Comparison of ENCODE assay signal across 1 cellular context in the genomic region with DNA sequence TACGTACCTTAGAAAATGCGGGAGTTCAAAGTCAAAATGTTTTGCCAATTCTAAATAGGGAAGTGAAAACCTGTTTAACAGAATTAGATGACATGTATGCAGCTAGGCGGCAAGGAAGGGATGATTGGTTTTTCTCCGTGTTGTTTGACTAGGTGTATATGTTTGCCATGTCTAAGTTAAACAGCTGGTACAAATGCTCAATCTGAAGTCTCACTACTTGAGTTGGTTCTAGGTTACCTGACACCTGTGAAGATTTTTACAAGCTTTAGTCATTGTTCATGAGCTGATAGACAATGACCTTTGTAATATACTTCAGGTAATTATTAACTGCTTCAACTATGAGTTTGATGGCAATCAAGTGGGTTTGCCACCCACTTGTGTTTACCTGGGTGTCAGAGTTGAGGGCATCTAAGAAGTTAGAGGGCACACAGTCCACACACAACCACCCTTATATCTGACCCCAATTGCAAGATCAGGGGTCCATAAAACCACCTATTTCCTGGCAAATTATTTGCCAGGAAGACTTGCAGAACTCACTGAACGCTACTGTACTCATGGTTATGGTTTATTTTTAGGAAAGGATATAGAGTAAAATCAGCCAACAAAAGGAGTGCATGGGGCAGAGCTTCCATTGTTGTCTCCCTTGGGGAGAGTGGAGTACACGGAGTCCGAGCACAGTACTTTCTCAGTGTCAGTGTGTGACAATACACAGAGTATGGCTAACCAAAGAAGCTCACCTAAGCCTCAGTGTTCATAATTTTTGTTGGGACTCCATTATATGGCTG.
TF ChIP-seq lines count a peak whose summit lies in the region.

No MANE protein-coding gene starts in this region.

TF ChIP-seq in HepG2, 621 proteins besides CTCF, POLR2A, EP300 and RAD21 (continued from another document and continues in another):
- TF ChIP-seq, protein P1, sequence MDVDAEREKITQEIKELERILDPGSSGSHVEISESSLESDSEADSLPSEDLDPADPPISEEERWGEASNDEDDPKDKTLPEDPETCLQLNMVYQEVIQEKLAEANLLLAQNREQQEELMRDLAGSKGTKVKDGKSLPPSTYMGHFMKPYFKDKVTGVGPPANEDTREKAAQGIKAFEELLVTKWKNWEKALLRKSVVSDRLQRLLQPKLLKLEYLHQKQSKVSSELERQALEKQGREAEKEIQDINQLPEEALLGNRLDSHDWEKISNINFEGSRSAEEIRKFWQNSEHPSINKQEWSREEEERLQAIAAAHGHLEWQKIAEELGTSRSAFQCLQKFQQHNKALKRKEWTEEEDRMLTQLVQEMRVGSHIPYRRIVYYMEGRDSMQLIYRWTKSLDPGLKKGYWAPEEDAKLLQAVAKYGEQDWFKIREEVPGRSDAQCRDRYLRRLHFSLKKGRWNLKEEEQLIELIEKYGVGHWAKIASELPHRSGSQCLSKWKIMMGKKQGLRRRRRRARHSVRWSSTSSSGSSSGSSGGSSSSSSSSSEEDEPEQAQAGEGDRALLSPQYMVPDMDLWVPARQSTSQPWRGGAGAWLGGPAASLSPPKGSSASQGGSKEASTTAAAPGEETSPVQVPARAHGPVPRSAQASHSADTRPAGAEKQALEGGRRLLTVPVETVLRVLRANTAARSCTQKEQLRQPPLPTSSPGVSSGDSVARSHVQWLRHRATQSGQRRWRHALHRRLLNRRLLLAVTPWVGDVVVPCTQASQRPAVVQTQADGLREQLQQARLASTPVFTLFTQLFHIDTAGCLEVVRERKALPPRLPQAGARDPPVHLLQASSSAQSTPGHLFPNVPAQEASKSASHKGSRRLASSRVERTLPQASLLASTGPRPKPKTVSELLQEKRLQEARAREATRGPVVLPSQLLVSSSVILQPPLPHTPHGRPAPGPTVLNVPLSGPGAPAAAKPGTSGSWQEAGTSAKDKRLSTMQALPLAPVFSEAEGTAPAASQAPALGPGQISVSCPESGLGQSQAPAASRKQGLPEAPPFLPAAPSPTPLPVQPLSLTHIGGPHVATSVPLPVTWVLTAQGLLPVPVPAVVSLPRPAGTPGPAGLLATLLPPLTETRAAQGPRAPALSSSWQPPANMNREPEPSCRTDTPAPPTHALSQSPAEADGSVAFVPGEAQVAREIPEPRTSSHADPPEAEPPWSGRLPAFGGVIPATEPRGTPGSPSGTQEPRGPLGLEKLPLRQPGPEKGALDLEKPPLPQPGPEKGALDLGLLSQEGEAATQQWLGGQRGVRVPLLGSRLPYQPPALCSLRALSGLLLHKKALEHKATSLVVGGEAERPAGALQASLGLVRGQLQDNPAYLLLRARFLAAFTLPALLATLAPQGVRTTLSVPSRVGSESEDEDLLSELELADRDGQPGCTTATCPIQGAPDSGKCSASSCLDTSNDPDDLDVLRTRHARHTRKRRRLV (CRISPR knock-in tag; IDR thresholded peaks at IDR 0.05), result no peak
- TF ChIP-seq GATA4 (IDR thresholded peaks at IDR 0.05; ENCODE audit: borderline replicate concordance, low read depth), result no peak
- no peak for TF ChIP-seq U2AF1 (optimal IDR thresholded peaks at IDR 0.05; ENCODE audit: low read depth, low read length)
- TF ChIP-seq NFIC (IDR thresholded peaks at IDR 0.05; ENCODE audit: low read length), result 0 out of 2 replicates have a peak, but pooled peaks have one; percentile 18
- no peak for TF ChIP-seq DR1 (CRISPR knock-in tag; IDR thresholded peaks at IDR 0.05)
- TF ChIP-seq, protein P2, sequence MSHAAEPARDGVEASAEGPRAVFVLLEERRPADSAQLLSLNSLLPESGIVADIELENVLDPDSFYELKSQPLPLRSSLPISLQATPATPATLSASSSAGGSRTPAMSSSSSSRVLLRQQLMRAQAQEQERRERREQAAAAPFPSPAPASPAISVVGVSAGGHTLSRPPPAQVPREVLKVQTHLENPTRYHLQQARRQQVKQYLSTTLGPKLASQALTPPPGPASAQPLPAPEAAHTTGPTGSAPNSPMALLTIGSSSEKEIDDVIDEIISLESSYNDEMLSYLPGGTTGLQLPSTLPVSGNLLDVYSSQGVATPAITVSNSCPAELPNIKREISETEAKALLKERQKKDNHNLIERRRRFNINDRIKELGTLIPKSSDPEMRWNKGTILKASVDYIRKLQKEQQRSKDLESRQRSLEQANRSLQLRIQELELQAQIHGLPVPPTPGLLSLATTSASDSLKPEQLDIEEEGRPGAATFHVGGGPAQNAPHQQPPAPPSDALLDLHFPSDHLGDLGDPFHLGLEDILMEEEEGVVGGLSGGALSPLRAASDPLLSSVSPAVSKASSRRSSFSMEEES (CRISPR knock-in tag; IDR thresholded peaks at IDR 0.05), result no peak
- TF ChIP-seq ZNF160 (CRISPR knock-in tag; IDR thresholded peaks at IDR 0.05), result no peak
- no peak for TF ChIP-seq ZNF75D (CRISPR knock-in tag; IDR thresholded peaks at IDR 0.05; ENCODE audit: borderline replicate concordance)
- no peak for TF ChIP-seq ZNF230 (CRISPR knock-in tag; IDR thresholded peaks at IDR 0.05)
- TF ChIP-seq MIXL1 (CRISPR knock-in tag; IDR thresholded peaks at IDR 0.05), result peak; percentile 37; the same call in 1 of the 2 replicates
- 0 out of 2 replicates have a peak, but pooled peaks have one; percentile 35 for TF ChIP-seq MED1 (CRISPR knock-in tag; IDR thresholded peaks at IDR 0.05)
- TF ChIP-seq HNF4A (CRISPR knock-in tag; IDR thresholded peaks at IDR 0.05), result peak; percentile 34; the same call in 1 of the 2 replicates
- TF ChIP-seq ZNF317 (CRISPR knock-in tag; IDR thresholded peaks at IDR 0.05), result 0 out of 2 replicates have a peak, but pooled peaks have one; percentile 44
- TF ChIP-seq, protein P3, sequence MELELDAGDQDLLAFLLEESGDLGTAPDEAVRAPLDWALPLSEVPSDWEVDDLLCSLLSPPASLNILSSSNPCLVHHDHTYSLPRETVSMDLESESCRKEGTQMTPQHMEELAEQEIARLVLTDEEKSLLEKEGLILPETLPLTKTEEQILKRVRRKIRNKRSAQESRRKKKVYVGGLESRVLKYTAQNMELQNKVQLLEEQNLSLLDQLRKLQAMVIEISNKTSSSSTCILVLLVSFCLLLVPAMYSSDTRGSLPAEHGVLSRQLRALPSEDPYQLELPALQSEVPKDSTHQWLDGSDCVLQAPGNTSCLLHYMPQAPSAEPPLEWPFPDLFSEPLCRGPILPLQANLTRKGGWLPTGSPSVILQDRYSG (CRISPR knock-in tag; IDR thresholded peaks at IDR 0.05), result no peak
- no peak for TF ChIP-seq JDP2 (CRISPR knock-in tag; IDR thresholded peaks at IDR 0.05; ENCODE audit: borderline replicate concordance)
- TF ChIP-seq SIX4 (CRISPR knock-in tag; IDR thresholded peaks at IDR 0.05), result peak; percentile 68; the same call in 1 of the 2 replicates
- TF ChIP-seq, protein P4, sequence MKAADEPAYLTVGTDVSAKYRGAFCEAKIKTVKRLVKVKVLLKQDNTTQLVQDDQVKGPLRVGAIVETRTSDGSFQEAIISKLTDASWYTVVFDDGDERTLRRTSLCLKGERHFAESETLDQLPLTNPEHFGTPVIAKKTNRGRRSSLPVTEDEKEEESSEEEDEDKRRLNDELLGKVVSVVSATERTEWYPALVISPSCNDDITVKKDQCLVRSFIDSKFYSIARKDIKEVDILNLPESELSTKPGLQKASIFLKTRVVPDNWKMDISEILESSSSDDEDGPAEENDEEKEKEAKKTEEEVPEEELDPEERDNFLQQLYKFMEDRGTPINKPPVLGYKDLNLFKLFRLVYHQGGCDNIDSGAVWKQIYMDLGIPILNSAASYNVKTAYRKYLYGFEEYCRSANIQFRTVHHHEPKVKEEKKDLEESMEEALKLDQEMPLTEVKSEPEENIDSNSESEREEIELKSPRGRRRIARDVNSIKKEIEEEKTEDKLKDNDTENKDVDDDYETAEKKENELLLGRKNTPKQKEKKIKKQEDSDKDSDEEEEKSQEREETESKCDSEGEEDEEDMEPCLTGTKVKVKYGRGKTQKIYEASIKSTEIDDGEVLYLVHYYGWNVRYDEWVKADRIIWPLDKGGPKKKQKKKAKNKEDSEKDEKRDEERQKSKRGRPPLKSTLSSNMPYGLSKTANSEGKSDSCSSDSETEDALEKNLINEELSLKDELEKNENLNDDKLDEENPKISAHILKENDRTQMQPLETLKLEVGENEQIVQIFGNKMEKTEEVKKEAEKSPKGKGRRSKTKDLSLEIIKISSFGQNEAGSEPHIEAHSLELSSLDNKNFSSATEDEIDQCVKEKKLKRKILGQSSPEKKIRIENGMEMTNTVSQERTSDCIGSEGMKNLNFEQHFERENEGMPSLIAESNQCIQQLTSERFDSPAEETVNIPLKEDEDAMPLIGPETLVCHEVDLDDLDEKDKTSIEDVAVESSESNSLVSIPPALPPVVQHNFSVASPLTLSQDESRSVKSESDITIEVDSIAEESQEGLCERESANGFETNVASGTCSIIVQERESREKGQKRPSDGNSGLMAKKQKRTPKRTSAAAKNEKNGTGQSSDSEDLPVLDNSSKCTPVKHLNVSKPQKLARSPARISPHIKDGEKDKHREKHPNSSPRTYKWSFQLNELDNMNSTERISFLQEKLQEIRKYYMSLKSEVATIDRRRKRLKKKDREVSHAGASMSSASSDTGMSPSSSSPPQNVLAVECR (CRISPR knock-in tag; IDR thresholded peaks at IDR 0.05; ENCODE audit: borderline replicate concordance), result no peak; the same call in 1 of the 2 replicates
- peak; percentile 96 for TF ChIP-seq SOX5 (CRISPR knock-in tag; IDR thresholded peaks at IDR 0.05; ENCODE audit: borderline replicate concordance)
- 0 out of 2 replicates have a peak, but pooled peaks have one; percentile 32 for TF ChIP-seq RXRB (CRISPR knock-in tag; IDR thresholded peaks at IDR 0.05; ENCODE audit: borderline replicate concordance)
- no peak for TF ChIP-seq SOX6 (IDR thresholded peaks at IDR 0.05)
- TF ChIP-seq SOX6 (CRISPR knock-in tag; IDR thresholded peaks at IDR 0.05), result peak; percentile 95
- TF ChIP-seq CCAR2 (optimal IDR thresholded peaks at IDR 0.05; ENCODE audit: low read depth, low read length), result no peak
- TF ChIP-seq FOXP1 (IDR thresholded peaks at IDR 0.05), result no peak
- TF ChIP-seq FOXP1 (CRISPR knock-in tag; IDR thresholded peaks at IDR 0.05), result peak; percentile 75
- no peak for TF ChIP-seq FOXM1 (CRISPR knock-in tag; IDR thresholded peaks at IDR 0.05)
- TF ChIP-seq, protein P5, sequence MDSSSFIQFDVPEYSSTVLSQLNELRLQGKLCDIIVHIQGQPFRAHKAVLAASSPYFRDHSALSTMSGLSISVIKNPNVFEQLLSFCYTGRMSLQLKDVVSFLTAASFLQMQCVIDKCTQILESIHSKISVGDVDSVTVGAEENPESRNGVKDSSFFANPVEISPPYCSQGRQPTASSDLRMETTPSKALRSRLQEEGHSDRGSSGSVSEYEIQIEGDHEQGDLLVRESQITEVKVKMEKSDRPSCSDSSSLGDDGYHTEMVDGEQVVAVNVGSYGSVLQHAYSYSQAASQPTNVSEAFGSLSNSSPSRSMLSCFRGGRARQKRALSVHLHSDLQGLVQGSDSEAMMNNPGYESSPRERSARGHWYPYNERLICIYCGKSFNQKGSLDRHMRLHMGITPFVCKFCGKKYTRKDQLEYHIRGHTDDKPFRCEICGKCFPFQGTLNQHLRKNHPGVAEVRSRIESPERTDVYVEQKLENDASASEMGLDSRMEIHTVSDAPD (CRISPR knock-in tag; IDR thresholded peaks at IDR 0.05), result peak; percentile 22; the same call in 1 of the 2 replicates
- TF ChIP-seq ZBTB38 (CRISPR knock-in tag; IDR thresholded peaks at IDR 0.05), result no peak
- TF ChIP-seq, protein P6, sequence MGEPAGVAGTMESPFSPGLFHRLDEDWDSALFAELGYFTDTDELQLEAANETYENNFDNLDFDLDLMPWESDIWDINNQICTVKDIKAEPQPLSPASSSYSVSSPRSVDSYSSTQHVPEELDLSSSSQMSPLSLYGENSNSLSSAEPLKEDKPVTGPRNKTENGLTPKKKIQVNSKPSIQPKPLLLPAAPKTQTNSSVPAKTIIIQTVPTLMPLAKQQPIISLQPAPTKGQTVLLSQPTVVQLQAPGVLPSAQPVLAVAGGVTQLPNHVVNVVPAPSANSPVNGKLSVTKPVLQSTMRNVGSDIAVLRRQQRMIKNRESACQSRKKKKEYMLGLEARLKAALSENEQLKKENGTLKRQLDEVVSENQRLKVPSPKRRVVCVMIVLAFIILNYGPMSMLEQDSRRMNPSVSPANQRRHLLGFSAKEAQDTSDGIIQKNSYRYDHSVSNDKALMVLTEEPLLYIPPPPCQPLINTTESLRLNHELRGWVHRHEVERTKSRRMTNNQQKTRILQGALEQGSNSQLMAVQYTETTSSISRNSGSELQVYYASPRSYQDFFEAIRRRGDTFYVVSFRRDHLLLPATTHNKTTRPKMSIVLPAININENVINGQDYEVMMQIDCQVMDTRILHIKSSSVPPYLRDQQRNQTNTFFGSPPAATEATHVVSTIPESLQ (CRISPR knock-in tag; conservative IDR thresholded peaks at IDR 0.05), result no peak
- TF ChIP-seq, protein P7, sequence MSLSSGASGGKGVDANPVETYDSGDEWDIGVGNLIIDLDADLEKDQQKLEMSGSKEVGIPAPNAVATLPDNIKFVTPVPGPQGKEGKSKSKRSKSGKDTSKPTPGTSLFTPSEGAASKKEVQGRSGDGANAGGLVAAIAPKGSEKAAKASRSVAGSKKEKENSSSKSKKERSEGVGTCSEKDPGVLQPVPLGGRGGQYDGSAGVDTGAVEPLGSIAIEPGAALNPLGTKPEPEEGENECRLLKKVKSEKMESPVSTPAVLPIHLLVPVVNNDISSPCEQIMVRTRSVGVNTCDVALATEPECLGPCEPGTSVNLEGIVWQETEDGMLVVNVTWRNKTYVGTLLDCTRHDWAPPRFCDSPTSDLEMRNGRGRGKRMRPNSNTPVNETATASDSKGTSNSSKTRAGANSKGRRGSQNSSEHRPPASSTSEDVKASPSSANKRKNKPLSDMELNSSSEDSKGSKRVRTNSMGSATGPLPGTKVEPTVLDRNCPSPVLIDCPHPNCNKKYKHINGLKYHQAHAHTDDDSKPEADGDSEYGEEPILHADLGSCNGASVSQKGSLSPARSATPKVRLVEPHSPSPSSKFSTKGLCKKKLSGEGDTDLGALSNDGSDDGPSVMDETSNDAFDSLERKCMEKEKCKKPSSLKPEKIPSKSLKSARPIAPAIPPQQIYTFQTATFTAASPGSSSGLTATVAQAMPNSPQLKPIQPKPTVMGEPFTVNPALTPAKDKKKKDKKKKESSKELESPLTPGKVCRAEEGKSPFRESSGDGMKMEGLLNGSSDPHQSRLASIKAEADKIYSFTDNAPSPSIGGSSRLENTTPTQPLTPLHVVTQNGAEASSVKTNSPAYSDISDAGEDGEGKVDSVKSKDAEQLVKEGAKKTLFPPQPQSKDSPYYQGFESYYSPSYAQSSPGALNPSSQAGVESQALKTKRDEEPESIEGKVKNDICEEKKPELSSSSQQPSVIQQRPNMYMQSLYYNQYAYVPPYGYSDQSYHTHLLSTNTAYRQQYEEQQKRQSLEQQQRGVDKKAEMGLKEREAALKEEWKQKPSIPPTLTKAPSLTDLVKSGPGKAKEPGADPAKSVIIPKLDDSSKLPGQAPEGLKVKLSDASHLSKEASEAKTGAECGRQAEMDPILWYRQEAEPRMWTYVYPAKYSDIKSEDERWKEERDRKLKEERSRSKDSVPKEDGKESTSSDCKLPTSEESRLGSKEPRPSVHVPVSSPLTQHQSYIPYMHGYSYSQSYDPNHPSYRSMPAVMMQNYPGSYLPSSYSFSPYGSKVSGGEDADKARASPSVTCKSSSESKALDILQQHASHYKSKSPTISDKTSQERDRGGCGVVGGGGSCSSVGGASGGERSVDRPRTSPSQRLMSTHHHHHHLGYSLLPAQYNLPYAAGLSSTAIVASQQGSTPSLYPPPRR (CRISPR knock-in tag; IDR thresholded peaks at IDR 0.05; ENCODE audit: borderline replicate concordance), result 0 out of 2 replicates have a peak, but pooled peaks have one; percentile 40
- TF ChIP-seq, protein P8, sequence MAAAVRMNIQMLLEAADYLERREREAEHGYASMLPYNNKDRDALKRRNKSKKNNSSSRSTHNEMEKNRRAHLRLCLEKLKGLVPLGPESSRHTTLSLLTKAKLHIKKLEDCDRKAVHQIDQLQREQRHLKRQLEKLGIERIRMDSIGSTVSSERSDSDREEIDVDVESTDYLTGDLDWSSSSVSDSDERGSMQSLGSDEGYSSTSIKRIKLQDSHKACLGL (CRISPR knock-in tag; IDR thresholded peaks at IDR 0.05), result no peak
- TF ChIP-seq HNF4G (IDR thresholded peaks at IDR 0.05; ENCODE audit: borderline replicate concordance, low read depth, low read length), result no peak
- TF ChIP-seq HNF4G (CRISPR knock-in tag; IDR thresholded peaks at IDR 0.05; ENCODE audit: borderline replicate concordance, low read depth), result no peak
- TF ChIP-seq ZNF12 (CRISPR knock-in tag; IDR thresholded peaks at IDR 0.05), result no peak
- TF ChIP-seq KDM6A (CRISPR knock-in tag; IDR thresholded peaks at IDR 0.05; ENCODE audit: low read depth), result 0 out of 2 replicates have a peak, but pooled peaks have one; percentile 24
